11 cellular contexts compared by ENCODE assay signal in the genomic region with DNA sequence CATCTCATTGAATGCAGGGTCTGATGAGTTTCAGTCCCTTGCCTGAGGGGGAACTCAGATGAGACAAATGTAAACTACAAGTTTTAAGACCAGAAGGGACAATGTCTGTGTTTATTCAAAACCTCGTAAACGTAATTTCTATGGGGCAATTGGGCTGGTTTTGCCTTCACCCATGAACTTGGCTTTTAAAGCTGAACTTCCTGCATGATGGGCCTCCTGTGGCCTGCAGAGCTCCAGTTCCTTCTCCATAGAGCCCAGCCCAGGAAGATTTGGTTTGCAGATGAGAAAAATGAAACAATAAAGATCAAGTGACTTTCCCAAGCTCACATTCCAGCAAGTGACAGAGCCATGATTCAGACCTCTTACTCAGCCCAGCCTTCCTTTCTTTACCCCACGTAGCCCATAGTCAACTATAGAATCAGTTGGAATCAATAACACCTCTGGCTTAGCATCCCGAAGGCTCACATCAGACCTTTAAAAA.
DNase-seq lines count a peak whose midpoint lies in the region; ATAC-seq, FAIRE-seq and TF ChIP-seq lines count a peak whose summit lies in the region.
"Had no signal": no experiment of that assay in that cellular context is flagged by ENCODE, and none has a peak within 500 bp of the region (broad histone marks: within the 10 kb centered on the region; RNA-seq: fewer than 3 reads in every experiment).

No MANE protein-coding gene starts in this region.

- no peaks in the 10 kb centered on the region for H3K27me3 ChIP-seq in PC-9 (ENCODE audit: insufficient read depth, low read depth)
- H3K27me3 ChIP-seq in endothelial cell of umbilical vein (ENCODE audit: control insufficient read depth in 2 of 2, insufficient read depth in 2 of 2, low read length in 2 of 2) = no peaks in the 10 kb centered on the region
- H3K27me3 ChIP-seq: vagina had no signal

- H4K20me1 ChIP-seq in PC-9 (ENCODE audit: insufficient read depth) (no peaks in the 10 kb centered on the region), endothelial cell of umbilical vein (replicated peaks; ENCODE audit: control insufficient read depth, extremely low read depth, insufficient read depth, low read length) (no peaks in the 10 kb centered on the region)

- intact Hi-C loops in PC-9 (cut with micrococcal nuclease; ENCODE audit: unreplicated experiment) = loop anchor here (1.0 kb wide), 1 partner anchor 12 kb away; no protein-coding TSS in a partner anchor
- intact Hi-C loops in endothelial cell of umbilical vein (cut with micrococcal nuclease) = no loop called here

- TF ChIP-seq CTCF in PC-9 (conservative IDR thresholded peaks at IDR 0.05) (no peak), endothelial cell of umbilical vein (IDR thresholded peaks at IDR 0.05; ENCODE audit: extremely low read depth in 1 of 2, insufficient read depth in 1 of 2, low read depth in 1 of 2, low read length in 2 of 2) (no peak)

- FAIRE-seq in endothelial cell of umbilical vein (lab: Jason Lieb, UNC) = peak; percentile 83

- no peaks in the 10 kb centered on the region for H3K9me2 ChIP-seq in PC-9 (ENCODE audit: insufficient read depth)

- no peak for TF ChIP-seq POLR2A in endothelial cell of umbilical vein (IDR thresholded peaks at IDR 0.05; ENCODE audit: low read depth, low read length)

- POLR2A ChIA-PET in PC-9 (lab: Charles Lee; ENCODE audit: unreplicated experiment) (interaction anchor here (0.5 to 0.7 kb wide), 3 partner anchors 23 to 42 kb away, joined by 3 read pairs; no protein-coding TSS in a partner anchor), endothelial cell of umbilical vein (lab: Charles Lee) (no interaction called here)

- H3K4me1 ChIP-seq in PC-9 (replicated peaks; ENCODE audit: insufficient read depth) (peaks cover 42% of the 10 kb centered on the region), endothelial cell of umbilical vein (ENCODE audit: control insufficient read depth, extremely low read depth, insufficient read depth, low read length) (peaks cover 17% of the 10 kb centered on the region)
- H3K4me1 ChIP-seq: vagina had no signal

- H3K27ac ChIP-seq in PC-9 (peak overlapping the region; percentile 96), endothelial cell of umbilical vein (ENCODE audit: insufficient read depth, low read depth, low read length) (peak overlapping the region; percentile 49)
- H3K27ac ChIP-seq: coronary artery, vagina had no signal

- H3K4me2 ChIP-seq in PC-9 (peak overlapping the region; percentile 69), endothelial cell of umbilical vein (ENCODE audit: insufficient read depth, low read length) (peak overlapping the region; percentile 43)

- CTCF ChIA-PET in PC-9 (lab: Charles Lee) = interaction anchor here (0.6 kb wide), 1 partner anchor 140 kb away, joined by 6 read pairs; no protein-coding TSS in a partner anchor
- CTCF ChIA-PET in endothelial cell of umbilical vein (lab: Charles Lee) = interaction anchor here (0.6 to 1.5 kb wide), 3 partner anchors 10 to 312 kb away, joined by 3 to 5 read pairs (median 3); no protein-coding TSS in a partner anchor

- H3K4me3 ChIP-seq in PC-9 (peak overlapping the region; percentile 27; the same call in 1 of the 2 replicates), endothelial cell of umbilical vein (replicated peaks in 1 of 3; ENCODE audit: insufficient read depth in 1 of 3, low read depth in 1 of 3, low read length in 3 of 3) (no peak overlapping the region)
- H3K4me3 ChIP-seq: coronary artery, vagina had no signal

- H2AFZ ChIP-seq in PC-9 = peak overlapping the region; percentile 67
- peak overlapping the region; percentile 89 for H2AFZ ChIP-seq in endothelial cell of umbilical vein (ENCODE audit: low read depth, low read length)

- DNase-seq in ELR (ENCODE audit: low read depth) (peak; percentile 98), PC-9 (peak; percentile 61 to 95), endothelial cell of umbilical vein (ENCODE audit: low read depth, low spot score) (peak; percentile 61), non-pigmented ciliary epithelial cell (ENCODE audit: low read depth) (peak; percentile 52), DMS 273 (lab: John Stamatoyannopoulos, UW; ENCODE audit: unreplicated experiment) (no peak)
- no peak for DNase-seq in stimulated activated CD8-positive, alpha-beta memory T cell treated with anti-CD3 and anti-CD28 coated beads, Interleukin-4, amount 100 ng/mL, for 48 hours
- DNase-seq: DMS79 treated with DMSO at 0.1 percent for 48 hours had no signal

- H3F3A ChIP-seq in PC-9 (ENCODE audit: insufficient read depth, low read depth) = peaks cover 40% of the 10 kb centered on the region

- H3K9ac ChIP-seq in endothelial cell of umbilical vein (replicated peaks; ENCODE audit: extremely low read depth, insufficient read depth, low read length) = no peak overlapping the region

- no peaks in the 10 kb centered on the region for H3K9me1 ChIP-seq in endothelial cell of umbilical vein (replicated peaks; ENCODE audit: control insufficient read depth, extremely low read depth, insufficient read depth, low read length)

- H3K36me3 ChIP-seq in PC-9 (ENCODE audit: low read depth) (0 out of 2 replicates have a peak, but pooled peaks cover 9% of the 10 kb centered on the region), endothelial cell of umbilical vein (ENCODE audit: control insufficient read depth in 2 of 2, extremely low read depth in 1 of 2, insufficient read depth in 2 of 2, low read length in 2 of 2) (no peaks in the 10 kb centered on the region)
- H3K36me3 ChIP-seq: vagina had no signal

- H3K9me3 ChIP-seq in PC-9 (ENCODE audit: insufficient read depth, low read depth) (peaks cover 11% of the 10 kb centered on the region), endothelial cell of umbilical vein (replicated peaks; ENCODE audit: control insufficient read depth, insufficient read depth, low read length) (no peaks in the 10 kb centered on the region)
- H3K9me3 ChIP-seq: vagina had no signal

- dilution Hi-C loops in endothelial cell of umbilical vein (cut with MboI; ENCODE audit: extremely low pct_ligation_motif_present, low sequenced_read_pairs) = no loop called here

- no peaks in the 10 kb centered on the region for H3K79me2 ChIP-seq in PC-9 (ENCODE audit: low read depth)
- H3K79me2 ChIP-seq in endothelial cell of umbilical vein (ENCODE audit: control insufficient read depth, insufficient read depth, low read length) = no peaks in the 10 kb centered on the region

- no peak for ATAC-seq in GM21737 (IDR thresholded peaks at IDR 0.05; ENCODE audit: unreplicated experiment)
- ATAC-seq in GM21360 (IDR thresholded peaks at IDR 0.05; ENCODE audit: unreplicated experiment) = no peak

- BruUV-seq in PC-9 (replicated peaks; lab: Mats Ljungman, UMichigan) = TSS peak; percentile 59
- BruUV-seq in endothelial cell of umbilical vein (replicated peaks; lab: Mats Ljungman, UMichigan) = no TSS peak

TF ChIP-seq in endothelial cell of umbilical vein, 7 proteins besides CTCF, POLR2A, EP300 and RAD21:
- TF ChIP-seq POLR2AphosphoS5 (IDR thresholded peaks at IDR 0.05; ENCODE audit: insufficient read depth, low read depth, low read length) = peak; percentile 54
- TF ChIP-seq GATA2 (IDR thresholded peaks at IDR 0.05; ENCODE audit: insufficient read depth, insufficient read length, low read depth, low read length) = peak; percentile 68
- TF ChIP-seq FOS (IDR thresholded peaks at IDR 0.05; ENCODE audit: borderline replicate concordance, insufficient read depth, low read length) = peak; percentile 94
- peak; percentile 70 for TF ChIP-seq JUN (IDR thresholded peaks at IDR 0.05; ENCODE audit: borderline replicate concordance, insufficient read depth, insufficient read length, low read depth)
- TF ChIP-seq MYC (IDR thresholded peaks at IDR 0.05; ENCODE audit: low read depth, low read length) = no peak
- TF ChIP-seq, protein P1, sequence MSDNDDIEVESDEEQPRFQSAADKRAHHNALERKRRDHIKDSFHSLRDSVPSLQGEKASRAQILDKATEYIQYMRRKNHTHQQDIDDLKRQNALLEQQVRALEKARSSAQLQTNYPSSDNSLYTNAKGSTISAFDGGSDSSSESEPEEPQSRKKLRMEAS (IDR thresholded peaks at IDR 0.05; ENCODE audit: insufficient read depth, insufficient read length) = no peak

Comparison
In these comparisons a context has a peak if more than half of its experiments do, and no peak if none do; other contexts are left out.
1. DNase-seq: peak in ELR (single experiment), PC-9 (2 of 2), endothelial cell of umbilical vein (single experiment) and non-pigmented ciliary epithelial cell (single experiment); none in DMS 273 (single experiment) and stimulated activated CD8-positive, alpha-beta memory T cell treated with anti-CD3 and anti-CD28 coated beads, Interleukin-4, amount 100 ng/mL, for 48 hours (single experiment).